ENCODE assay signal across 13 cellular contexts in the genomic region with DNA sequence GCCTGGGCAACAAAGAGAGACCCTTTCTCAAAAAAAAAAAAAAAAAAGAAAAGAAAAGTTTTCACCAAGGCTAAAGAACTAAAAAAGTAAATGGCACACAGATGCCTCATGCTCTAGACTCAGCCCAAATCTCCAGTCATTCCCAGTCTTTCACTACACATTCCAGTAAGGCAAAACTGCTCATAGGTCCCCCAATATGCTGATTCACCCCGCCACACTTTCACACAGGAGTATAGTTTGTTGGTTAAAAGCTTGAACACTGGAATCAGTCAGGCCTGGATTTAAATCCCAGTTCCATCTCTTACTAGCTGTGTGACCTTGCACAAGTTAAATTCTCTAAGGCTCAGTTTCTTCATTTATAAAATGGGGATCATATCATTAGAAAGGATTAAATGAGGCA. TPM values are rescaled to one million over a fixed set of nuclear protein-coding genes. Genes with fewer than 3 reads are reported as not detected.
DNase-seq lines count a peak whose midpoint lies in the region; ATAC-seq and TF ChIP-seq lines count a peak whose summit lies in the region.
"Had no signal": no experiment of that assay in that cellular context is flagged by ENCODE, and none has a peak within 500 bp of the region (broad histone marks: within the 10 kb centered on the region; RNA-seq: fewer than 3 reads in every experiment).

No MANE protein-coding gene starts in this region.

- no peak overlapping the region for H3K18ac ChIP-seq in H9 (ENCODE audit: insufficient read length, low read depth, low read length)

- no peak overlapping the region for H3K56ac ChIP-seq in H9 (ENCODE audit: insufficient read length, low read depth, low read length)

- H3K27me3 ChIP-seq in SK-N-SH (ENCODE audit: insufficient read depth): no peaks in the 10 kb centered on the region
- no peaks in the 10 kb centered on the region for H3K27me3 ChIP-seq in H9 (ENCODE audit: insufficient read depth, low read length)
- H3K27me3 ChIP-seq in heart left ventricle: no peaks in the 10 kb centered on the region
- H3K27me3 ChIP-seq: transverse colon had no signal

- H3K9me2 ChIP-seq in SK-N-SH: no peaks in the 10 kb centered on the region

- no peak overlapping the region for H2AK5ac ChIP-seq in H9 (ENCODE audit: insufficient read length, low read length)

- H2BK5ac ChIP-seq in H9 (ENCODE audit: insufficient read length, low read length): no peak overlapping the region

- H3K4me2 ChIP-seq in SK-N-SH (peak overlapping the region; percentile 77; the same call in 1 of the 2 replicates), H9 (ENCODE audit: insufficient read depth, insufficient read length, low read length) (no peak overlapping the region)

- no peak overlapping the region for H3K4ac ChIP-seq in H9 (ENCODE audit: low read depth, low read length)

- H3K4me3 ChIP-seq in SK-N-SH (ENCODE audit: low read depth in 2 of 2, low read length in 1 of 2): no peak overlapping the region
- peak overlapping the region in 1 of 12 donors; percentile 96 for H3K4me3 ChIP-seq in heart left ventricle

- peaks cover 6 to 28% (median 17%) of the 10 kb centered on the region in 3 experiments; a peak in 5 of 7 replicates for H3K36me3 Mint-ChIP-seq in H9 (ENCODE audit: insufficient read depth in 1 of 3, low read depth in 3 of 3)
- peaks cover 36% of the 10 kb centered on the region for H3K36me3 Mint-ChIP-seq in activated T-helper 1 cell treated with anti-CD3 and anti-CD28 coated beads, Interleukin-12 subunit alpha, Interleukin-12 subunit beta, Interleukin-2, Interleukin-4 antibody, amounts not matched to agents 30 ng/mL and 10 ng/mL and 1 ng/mL, durations not matched to agents 14 hours and 24 hours and 36 hours (ENCODE audit: low read depth)
- no peaks in the 10 kb centered on the region for H3K36me3 Mint-ChIP-seq in natural killer cell treated with Interleukin-12 subunit alpha and Interleukin-12 subunit beta and Interleukin-15 and Interleukin-18, amount 100 ng/mL, for 72 hours

- H2BK20ac ChIP-seq in H9 (ENCODE audit: low read depth, low read length, poor library complexity, severe bottlenecking): no peak overlapping the region

- no peak overlapping the region for H2BK120ac ChIP-seq in H9 (ENCODE audit: low read depth, low read length, poor library complexity, severe bottlenecking)

- H3K79me1 ChIP-seq in H9 (ENCODE audit: insufficient read depth, low read depth, low read length, poor library complexity, severe bottlenecking): no peaks in the 10 kb centered on the region

- TF ChIP-seq POLR2A in heart left ventricle (IDR thresholded peaks at IDR 0.05): no peak

- 93% methylated on average over 1 of the region's 1 CpG for WGBS in SK-N-SH (ENCODE audit: low lambda C conversion rate)
- no CpG with 5 or more reads among the region's 1 CpG for WGBS in H9 (ENCODE audit: extremely low coverage, insufficient read length, low lambda C conversion rate)
- 95 to 100% (median 97%) methylated on average over 1 of the region's 1 CpG for WGBS in heart left ventricle, 4 donors

- H3K27ac Mint-ChIP-seq in H9: no peak overlapping the region
- no peak overlapping the region for H3K27ac Mint-ChIP-seq in activated T-helper 1 cell treated with anti-CD3 and anti-CD28 coated beads, Interleukin-12 subunit alpha, Interleukin-12 subunit beta, Interleukin-2, Interleukin-4 antibody, amounts not matched to agents 30 ng/mL and 10 ng/mL and 1 ng/mL, durations not matched to agents 14 hours and 24 hours and 36 hours
- H3K27ac Mint-ChIP-seq in natural killer cell treated with Interleukin-12 subunit alpha and Interleukin-12 subunit beta and Interleukin-15 and Interleukin-18, amount 100 ng/mL, for 72 hours: peak overlapping the region; percentile 1 to 83

- H3K9ac ChIP-seq in SK-N-SH (no peak overlapping the region), H9 (ENCODE audit: extremely low read depth, insufficient read length, low read length) (no peak overlapping the region)

- DNase-seq in SK-N-SH (no peak), H9 (no peak), NCI-H226 (no peak), heart left ventricle (no peak), NCI-H524 (lab: John Stamatoyannopoulos, UW) (no peak)
- DNase-seq in activated T-helper 1 cell treated with anti-CD3 and anti-CD28 coated beads, Interleukin-12 subunit alpha, Interleukin-12 subunit beta, Interleukin-2, Interleukin-4 antibody, amounts not matched to agents 30 ng/mL and 10 ng/mL and 1 ng/mL, durations not matched to agents 14 hours and 24 hours and 36 hours (ENCODE audit: low spot score): no peak
- DNase-seq in natural killer cell treated with Interleukin-12 subunit alpha and Interleukin-12 subunit beta and Interleukin-15 and Interleukin-18, amount 100 ng/mL, for 72 hours (ENCODE audit: low spot score): no peak
- DNase-seq: 8988T, activated gamma-delta T cell, DMS153, NCI-H2171, transverse colon had no signal

- H3F3A ChIP-seq in SK-N-SH (replicated peaks; ENCODE audit: insufficient read depth): no peaks in the 10 kb centered on the region

- no peaks in the 10 kb centered on the region for H3K9me3 ChIP-seq in SK-N-SH
- no peaks in the 10 kb centered on the region for H3K9me3 ChIP-seq in H9 (ENCODE audit: control insufficient read depth, low read depth, low read length)
- no peaks in the 10 kb centered on the region for H3K9me3 ChIP-seq in heart left ventricle
- H3K9me3 ChIP-seq: transverse colon had no signal

- ATAC-seq in SK-N-SH treated with all-trans-retinoic acid at 6 μM for 48 hours: no peak
- no peak for ATAC-seq in natural killer cell treated with Interleukin-12 subunit alpha and Interleukin-12 subunit beta and Interleukin-15 and Interleukin-18, amount 100 ng/mL, for 72 hours
- ATAC-seq in heart left ventricle: no peak

- POLR2A ChIA-PET in SK-N-SH (lab: Yijun Ruan, JAX): no interaction called here

- H4K20me1 ChIP-seq in SK-N-SH (ENCODE audit: insufficient read depth) (no peaks in the 10 kb centered on the region), H9 (ENCODE audit: control insufficient read depth, insufficient read depth, insufficient read length) (no peaks in the 10 kb centered on the region)

- no peak overlapping the region for H4K91ac ChIP-seq in H9 (ENCODE audit: insufficient read length, low read depth, low read length)

- no peak for TF ChIP-seq CTCF in SK-N-SH (IDR thresholded peaks at IDR 0.05)
- no peak for TF ChIP-seq CTCF in H9 (conservative IDR thresholded peaks at IDR 0.05)
- no peak for TF ChIP-seq CTCF in heart left ventricle (IDR thresholded peaks at IDR 0.05)

- intact Hi-C loops in activated T-helper 1 cell treated with anti-CD3 and anti-CD28 coated beads, Interleukin-12 subunit alpha, Interleukin-12 subunit beta, Interleukin-2, Interleukin-4 antibody, amounts not matched to agents 30 ng/mL and 10 ng/mL and 1 ng/mL, durations not matched to agents 14 hours and 24 hours and 36 hours (cut with micrococcal nuclease): no loop called here
- intact Hi-C loops in heart left ventricle (cut with DNase I): no loop called here

- no peak overlapping the region for H3T11ph ChIP-seq in H9 (ENCODE audit: low read length)

- H2BK15ac ChIP-seq in H9 (ENCODE audit: low read depth, low read length): no peak overlapping the region

- H3K4me1 ChIP-seq in SK-N-SH (ENCODE audit: control insufficient read depth in 1 of 2, insufficient read depth in 2 of 2, low read depth in 1 of 2, low read length in 1 of 2) (peaks cover 4 to 15% of the 10 kb centered on the region in 2 experiments; a peak in 3 of 4 replicates), H9 (ENCODE audit: insufficient read depth, low read length) (no peaks in the 10 kb centered on the region), heart left ventricle (peaks cover 0 to 49% (median 20%) of the 10 kb centered on the region in 12 donors)

- H3K23ac ChIP-seq in H9 (ENCODE audit: insufficient read length, low read depth, low read length): no peak overlapping the region

- no peak for TF ChIP-seq EP300 in SK-N-SH (IDR thresholded peaks at IDR 0.05; ENCODE audit: borderline replicate concordance in 1 of 2, low read depth in 1 of 2, low read length in 1 of 2)

- TF ChIP-seq RAD21 in SK-N-SH (IDR thresholded peaks at IDR 0.05; ENCODE audit: low read length): no peak

- CTCF ChIA-PET in SK-N-SH (lab: Yijun Ruan, JAX): interaction anchor here (1.5 kb wide), 1 partner anchor 19 kb away, joined by 4 read pairs; no protein-coding TSS in a partner anchor

- H2AFZ ChIP-seq in SK-N-SH (ENCODE audit: low read depth) (no peak overlapping the region), H9 (ENCODE audit: low read length) (no peak overlapping the region)

- peaks cover 7% of the 10 kb centered on the region for H3K27me3 Mint-ChIP-seq in H9 (ENCODE audit: low read depth)
- no peaks in the 10 kb centered on the region for H3K27me3 Mint-ChIP-seq in activated T-helper 1 cell treated with anti-CD3 and anti-CD28 coated beads, Interleukin-12 subunit alpha, Interleukin-12 subunit beta, Interleukin-2, Interleukin-4 antibody, amounts not matched to agents 30 ng/mL and 10 ng/mL and 1 ng/mL, durations not matched to agents 14 hours and 24 hours and 36 hours (ENCODE audit: insufficient read depth)
- H3K27me3 Mint-ChIP-seq in natural killer cell treated with Interleukin-12 subunit alpha and Interleukin-12 subunit beta and Interleukin-15 and Interleukin-18, amount 100 ng/mL, for 72 hours: no peaks in the 10 kb centered on the region

- peaks cover 12 to 24% of the 10 kb centered on the region in 2 experiments for H3K4me1 Mint-ChIP-seq in H9
- peaks cover 61% of the 10 kb centered on the region for H3K4me1 Mint-ChIP-seq in activated T-helper 1 cell treated with anti-CD3 and anti-CD28 coated beads, Interleukin-12 subunit alpha, Interleukin-12 subunit beta, Interleukin-2, Interleukin-4 antibody, amounts not matched to agents 30 ng/mL and 10 ng/mL and 1 ng/mL, durations not matched to agents 14 hours and 24 hours and 36 hours (ENCODE audit: low read depth)
- peaks cover 46 to 49% of the 10 kb centered on the region in 2 donors for H3K4me1 Mint-ChIP-seq in natural killer cell treated with Interleukin-12 subunit alpha and Interleukin-12 subunit beta and Interleukin-15 and Interleukin-18, amount 100 ng/mL, for 72 hours (ENCODE audit: low read depth in 2 of 2)

- H2BK12ac ChIP-seq in H9 (ENCODE audit: insufficient read length, low read depth, low read length): no peak overlapping the region

- H3K4me3 Mint-ChIP-seq in H9: peak overlapping the region; percentile 92 to 97; a peak in 4 of 5 replicates
- peak overlapping the region; percentile 94 for H3K4me3 Mint-ChIP-seq in activated T-helper 1 cell treated with anti-CD3 and anti-CD28 coated beads, Interleukin-12 subunit alpha, Interleukin-12 subunit beta, Interleukin-2, Interleukin-4 antibody, amounts not matched to agents 30 ng/mL and 10 ng/mL and 1 ng/mL, durations not matched to agents 14 hours and 24 hours and 36 hours
- H3K4me3 Mint-ChIP-seq in natural killer cell treated with Interleukin-12 subunit alpha and Interleukin-12 subunit beta and Interleukin-15 and Interleukin-18, amount 100 ng/mL, for 72 hours: peak overlapping the region; percentile 94

- H3K79me2 ChIP-seq in SK-N-SH (ENCODE audit: insufficient read depth): peaks cover 47% of the 10 kb centered on the region
- no peaks in the 10 kb centered on the region for H3K79me2 ChIP-seq in H9 (ENCODE audit: insufficient read depth, low read length)

- H3K36me3 ChIP-seq in SK-N-SH (replicated peaks in 1 of 2; ENCODE audit: control insufficient read depth in 1 of 2, insufficient read depth in 2 of 2, low read length in 1 of 2): peaks cover 4 to 6% of the 10 kb centered on the region in 2 experiments
- H3K36me3 ChIP-seq in heart left ventricle: peaks cover 0 to 19% (median 10%) of the 10 kb centered on the region in 9 donors
- H3K36me3 ChIP-seq: transverse colon had no signal

- no peak overlapping the region for H3K27ac ChIP-seq in SK-N-SH (ENCODE audit: low read depth in 2 of 2, low read length in 1 of 2)
- H3K27ac ChIP-seq in H9 (ENCODE audit: insufficient read length, low read depth, low read length): no peak overlapping the region
- H3K27ac ChIP-seq in heart left ventricle: no peak overlapping the region

- no peak overlapping the region for H4K8ac ChIP-seq in H9 (replicated peaks; ENCODE audit: insufficient read length, low read depth, low read length)

- H4K5ac ChIP-seq in H9 (ENCODE audit: insufficient read length, low read depth, low read length): no peak overlapping the region

- H3K9me3 Mint-ChIP-seq in H9: no peaks in the 10 kb centered on the region
- H3K9me3 Mint-ChIP-seq in activated T-helper 1 cell treated with anti-CD3 and anti-CD28 coated beads, Interleukin-12 subunit alpha, Interleukin-12 subunit beta, Interleukin-2, Interleukin-4 antibody, amounts not matched to agents 30 ng/mL and 10 ng/mL and 1 ng/mL, durations not matched to agents 14 hours and 24 hours and 36 hours: no peaks in the 10 kb centered on the region
- H3K9me3 Mint-ChIP-seq in natural killer cell treated with Interleukin-12 subunit alpha and Interleukin-12 subunit beta and Interleukin-15 and Interleukin-18, amount 100 ng/mL, for 72 hours: no peaks in the 10 kb centered on the region

- H3K23me2 ChIP-seq in H9 (ENCODE audit: insufficient read length, low read depth, low read length, poor library complexity, severe bottlenecking): peaks cover 11% of the 10 kb centered on the region

- no peak overlapping the region for H3K14ac ChIP-seq in H9 (ENCODE audit: insufficient read depth, low read length)

RNA-seq across cellular contexts. Expression of gene PIGS, which starts 1.9 kb away (rescaled TPM):
- polyA plus RNA-seq in SK-N-SH (2012; rRNA removed): 54.9 and 78.5 TPM in 2 replicates
- polyA plus RNA-seq in SK-N-SH (2012; cell fraction: cytosol; rRNA removed): 46.0 and 65.3 TPM in 2 replicates
- polyA plus RNA-seq in SK-N-SH (2012; cell fraction: nucleus; rRNA removed): 60.3 and 73.0 TPM in 2 replicates
- 40.3 and 45.8 TPM in 2 replicates for total RNA-seq in H9 (2021)
- total RNA-seq in activated T-helper 1 cell treated with anti-CD3 and anti-CD28 coated beads, Interleukin-12 subunit alpha, Interleukin-12 subunit beta, Interleukin-2, Interleukin-4 antibody, amounts not matched to agents 30 ng/mL and 10 ng/mL and 1 ng/mL, durations not matched to agents 14 hours and 24 hours and 36 hours: 57.8 and 61.2 TPM in 2 replicates
- total RNA-seq in natural killer cell treated with Interleukin-12 subunit alpha and Interleukin-12 subunit beta and Interleukin-15 and Interleukin-18, amount 100 ng/mL, for 72 hours: 10 to 100 TPM; 74.9 to 93.2 TPM
- 10 to 100 TPM; 44.7 to 83.1 (median 55.1) TPM for total RNA-seq in heart left ventricle
- polyA plus RNA-seq in heart left ventricle: 10 to 100 TPM; 10.4 to 88.4 TPM

RNA-seq across cellular contexts. Expression of gene ALDOC, which starts 7.2 kb away (rescaled TPM):
- 10.1 and 10.3 TPM in 2 replicates for polyA plus RNA-seq in SK-N-SH (2012; rRNA removed)
- 5.8 and 9.9 TPM in 2 replicates for polyA plus RNA-seq in SK-N-SH (2012; cell fraction: cytosol; rRNA removed)
- polyA plus RNA-seq in SK-N-SH (2012; cell fraction: nucleus; rRNA removed): 7.8 and 9.9 TPM in 2 replicates
- 53.2 and 58.0 TPM in 2 replicates for total RNA-seq in H9 (2021)
- 44.0 and 47.6 TPM in 2 replicates for total RNA-seq in activated T-helper 1 cell treated with anti-CD3 and anti-CD28 coated beads, Interleukin-12 subunit alpha, Interleukin-12 subunit beta, Interleukin-2, Interleukin-4 antibody, amounts not matched to agents 30 ng/mL and 10 ng/mL and 1 ng/mL, durations not matched to agents 14 hours and 24 hours and 36 hours
- 100 to 1,000 TPM in 1 of 2 donors, 10 to 100 TPM in 1; 36.8 to 164 TPM for total RNA-seq in natural killer cell treated with Interleukin-12 subunit alpha and Interleukin-12 subunit beta and Interleukin-15 and Interleukin-18, amount 100 ng/mL, for 72 hours
- 100 to 1,000 TPM; 154 to 677 (median 224) TPM for total RNA-seq in heart left ventricle
- polyA plus RNA-seq in heart left ventricle: 100 to 1,000 TPM; 179 to 220 TPM

RNA-seq across cellular contexts. Expression of gene UNC119, which starts 17.0 kb away (rescaled TPM):
- 89.9 and 106 TPM in 2 replicates for polyA plus RNA-seq in SK-N-SH (2012; rRNA removed)
- 49.1 and 66.9 TPM in 2 replicates for polyA plus RNA-seq in SK-N-SH (2012; cell fraction: cytosol; rRNA removed)
- polyA plus RNA-seq in SK-N-SH (2012; cell fraction: nucleus; rRNA removed): 187 and 203 TPM in 2 replicates
- total RNA-seq in H9 (2021): 36.9 and 38.3 TPM in 2 replicates
- 63.3 and 63.9 TPM in 2 replicates for total RNA-seq in activated T-helper 1 cell treated with anti-CD3 and anti-CD28 coated beads, Interleukin-12 subunit alpha, Interleukin-12 subunit beta, Interleukin-2, Interleukin-4 antibody, amounts not matched to agents 30 ng/mL and 10 ng/mL and 1 ng/mL, durations not matched to agents 14 hours and 24 hours and 36 hours
- 100 to 1,000 TPM; 104 to 135 TPM for total RNA-seq in natural killer cell treated with Interleukin-12 subunit alpha and Interleukin-12 subunit beta and Interleukin-15 and Interleukin-18, amount 100 ng/mL, for 72 hours
- 10 to 100 TPM; 12.8 to 30.7 (median 19.2) TPM for total RNA-seq in heart left ventricle
- 10 to 100 TPM; 18.4 to 23.7 TPM for polyA plus RNA-seq in heart left ventricle

RNA-seq across cellular contexts. Expression of gene SPAG5, which starts 29.4 kb away (rescaled TPM):
- polyA plus RNA-seq in SK-N-SH (2012; rRNA removed) (36.5 and 42.3 TPM in 2 replicates), heart left ventricle (1 to 10 TPM in 1 of 2 donors, under 1 TPM in 1; 0.42 to 1.2 TPM)
- polyA plus RNA-seq in SK-N-SH (2012; cell fraction: cytosol; rRNA removed): 28.0 and 31.0 TPM in 2 replicates
- polyA plus RNA-seq in SK-N-SH (2012; cell fraction: nucleus; rRNA removed): 100 and 104 TPM in 2 replicates
- total RNA-seq in H9 (2021) (114 and 122 TPM in 2 replicates), heart left ventricle (10 to 100 TPM in 1 of 9 donors, 1 to 10 TPM in 4, under 1 TPM in 4; 0.39 to 11.6 (median 1.5) TPM)
- 81.9 and 83.1 TPM in 2 replicates for total RNA-seq in activated T-helper 1 cell treated with anti-CD3 and anti-CD28 coated beads, Interleukin-12 subunit alpha, Interleukin-12 subunit beta, Interleukin-2, Interleukin-4 antibody, amounts not matched to agents 30 ng/mL and 10 ng/mL and 1 ng/mL, durations not matched to agents 14 hours and 24 hours and 36 hours
- 100 to 1,000 TPM in 1 of 2 donors, 10 to 100 TPM in 1; 80.7 to 198 TPM for total RNA-seq in natural killer cell treated with Interleukin-12 subunit alpha and Interleukin-12 subunit beta and Interleukin-15 and Interleukin-18, amount 100 ng/mL, for 72 hours

RNA-seq across cellular contexts. Expression of gene RSKR, which starts 44.5 kb away (rescaled TPM):
- polyA plus RNA-seq in SK-N-SH (2012; rRNA removed) (7.9 and 13.1 TPM in 2 replicates), heart left ventricle (1 to 10 TPM; 3.6 to 3.9 TPM)
- polyA plus RNA-seq in SK-N-SH (2012; cell fraction: cytosol; rRNA removed): 1.7 and 2.5 TPM in 2 replicates
- polyA plus RNA-seq in SK-N-SH (2012; cell fraction: nucleus; rRNA removed): 62.1 and 74.4 TPM in 2 replicates
- total RNA-seq in H9 (2021) (25.2 and 25.8 TPM in 2 replicates), heart left ventricle (1 to 10 TPM; 2.8 to 8.3 (median 4.7) TPM)
- total RNA-seq in activated T-helper 1 cell treated with anti-CD3 and anti-CD28 coated beads, Interleukin-12 subunit alpha, Interleukin-12 subunit beta, Interleukin-2, Interleukin-4 antibody, amounts not matched to agents 30 ng/mL and 10 ng/mL and 1 ng/mL, durations not matched to agents 14 hours and 24 hours and 36 hours: 38.4 and 42.9 TPM in 2 replicates
- total RNA-seq in natural killer cell treated with Interleukin-12 subunit alpha and Interleukin-12 subunit beta and Interleukin-15 and Interleukin-18, amount 100 ng/mL, for 72 hours: 100 to 1,000 TPM in 1 of 2 donors, 10 to 100 TPM in 1; 34.4 to 108 TPM

Comparison
In these comparisons a context has a peak if more than half of its experiments do, and no peak if none do; other contexts are left out.
1. H3K27ac Mint-ChIP-seq: peak in natural killer cell treated with Interleukin-12 subunit alpha and Interleukin-12 subunit beta and Interleukin-15 and Interleukin-18, amount 100 ng/mL, for 72 hours (2 of 2); none in H9 (0 of 3) and activated T-helper 1 cell treated with anti-CD3 and anti-CD28 coated beads, Interleukin-12 subunit alpha, Interleukin-12 subunit beta, Interleukin-2, Interleukin-4 antibody, amounts not matched to agents 30 ng/mL and 10 ng/mL and 1 ng/mL, durations not matched to agents 14 hours and 24 hours and 36 hours (single experiment).
2. Peak in every context shown above with its lines, with median percentiles within 50 percentile points of each other: H3K4me3 Mint-ChIP-seq.